ENCODE assay signal across 18 cellular contexts in genomic region chr2:104755026-104755856, GRCh38.
DNase-seq lines count a peak whose midpoint lies in the region; ATAC-seq and TF ChIP-seq lines count a peak whose summit lies in the region.
"Had no signal": no experiment of that assay in that cellular context is flagged by ENCODE, and none has a peak within 500 bp of the region (broad histone marks: within the 10 kb centered on the region; RNA-seq: fewer than 3 reads in every experiment).

No MANE protein-coding gene starts in this region.

- intact Hi-C loops in gastrocnemius medialis (cut with DNase I; ENCODE audit: low total_unique reads): no loop called here

- in situ Hi-C loops in gastrocnemius medialis (cut with MboI; ENCODE audit: low sequenced_read_pairs in 4 of 4): no loop called here

- H3K4me1 ChIP-seq in gastrocnemius medialis: no peaks in the 10 kb centered on the region
- H3K4me1 ChIP-seq: foreskin keratinocyte, parathyroid adenoma had no signal

- no peak for TF ChIP-seq POLR2A in gastrocnemius medialis (IDR thresholded peaks at IDR 0.05)

- H3K4me3 ChIP-seq in gastrocnemius medialis: peak overlapping the region in 1 of 4 donors; percentile 23

- H3K36me3 ChIP-seq in gastrocnemius medialis: no peaks in the 10 kb centered on the region

- peak; percentile 37 for DNase-seq in EH (ENCODE audit: low read depth)
- peak; percentile 60 for DNase-seq in UCSD-AML1 (lab: John Stamatoyannopoulos, UW; ENCODE audit: unreplicated experiment)
- DNase-seq in inferior parietal cortex (ENCODE audit: extremely low spot score): peak; percentile 58
- DNase-seq in gastrocnemius medialis: no peak
- DNase-seq in NK-92 treated with Interleukin-12 subunit alpha and Interleukin-12 subunit beta, amount 100 ng/mL, for 24 hours (lab: John Stamatoyannopoulos, UW): no peak
- no peak for DNase-seq in DMS53 treated with DMSO at 0.1 percent for 48 hours (lab: John Stamatoyannopoulos, UW; ENCODE audit: unreplicated experiment)
- DNase-seq in stimulated activated CD4-positive, alpha-beta T cell treated with anti-CD3 and anti-CD28 coated beads, Interleukin-15, amount 100 ng/mL, for 24 hours: no peak
- no peak for DNase-seq in NCI-H2081 (lab: John Stamatoyannopoulos, UW)
- DNase-seq: activated CD4-positive, alpha-beta T cell treated with anti-CD3 and anti-CD28 coated beads, Interleukin-2, amount 50 U/mL, for 48 hours; activated naive CD4-positive, alpha-beta T cell treated with anti-CD3 and anti-CD28 coated beads, Interleukin-2, amount 10 ng/mL, durations not matched to agents 7 days and 5 days; Calu3; foreskin keratinocyte; IMR-90; NCI-H2171 treated with DMSO at 0.1 percent for 48 hours; stimulated activated CD4-positive, alpha-beta T cell treated with anti-CD3 and anti-CD28 coated beads, Interleukin-4, amount 100 ng/mL, for 24 hours; stimulated activated naive CD4-positive, alpha-beta T cell treated with Interleukin-2 at 50 U/mL for 16 hours; T-helper 2 cell had no signal

- peaks cover 0 to 5% (median 0%) of the 10 kb centered on the region in 3 donors for H3K27me3 ChIP-seq in gastrocnemius medialis
- H3K27me3 ChIP-seq: foreskin keratinocyte had no signal

- peak overlapping the region in 1 of 4 donors; percentile 32 for H3K27ac ChIP-seq in gastrocnemius medialis
- H3K27ac ChIP-seq: foreskin keratinocyte, parathyroid adenoma had no signal

- TF ChIP-seq CTCF in gastrocnemius medialis (IDR thresholded peaks at IDR 0.05 in 4 of 5, conservative IDR thresholded peaks at IDR 0.05 in 1 of 5): no peak

- ATAC-seq in gastrocnemius medialis: peak; percentile 53 to 62
- ATAC-seq: foreskin keratinocyte had no signal

- H3K9me3 ChIP-seq in gastrocnemius medialis: no peaks in the 10 kb centered on the region

Comparison
In these comparisons a context has a peak if more than half of its experiments do, and no peak if none do; other contexts are left out.
1. DNase-seq: peak in EH (single experiment), UCSD-AML1 (single experiment) and inferior parietal cortex (single experiment); none in gastrocnemius medialis (0 of 2), NK-92 treated with Interleukin-12 subunit alpha and Interleukin-12 subunit beta, amount 100 ng/mL, for 24 hours (single experiment), DMS53 treated with DMSO at 0.1 percent for 48 hours (single experiment), stimulated activated CD4-positive, alpha-beta T cell treated with anti-CD3 and anti-CD28 coated beads, Interleukin-15, amount 100 ng/mL, for 24 hours (single experiment) and NCI-H2081 (0 of 2).